Comparison of ENCODE assay signal across 26 cellular contexts in the genomic region with DNA sequence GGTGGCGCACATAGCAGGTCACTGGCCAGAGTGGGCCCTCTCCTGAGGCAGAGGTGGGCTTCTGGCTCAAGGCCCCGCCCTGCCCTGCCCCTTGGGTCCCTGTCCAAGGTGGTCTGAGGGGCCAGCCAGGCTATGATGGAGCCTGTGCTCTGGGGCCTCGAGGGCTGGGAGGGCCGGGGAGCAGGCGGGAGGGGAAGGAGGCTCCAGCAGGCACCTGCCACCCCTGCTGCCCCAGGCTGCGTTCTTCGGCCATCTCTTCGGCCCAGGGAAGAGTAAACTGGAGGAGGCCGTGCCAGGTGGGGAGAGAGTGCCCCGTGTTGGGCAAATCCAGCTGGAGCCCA. TPM values are rescaled to one million over a fixed set of nuclear protein-coding genes. Genes with fewer than 3 reads are reported as not detected.
DNase-seq lines count a peak whose midpoint lies in the region; ATAC-seq, FAIRE-seq and TF ChIP-seq lines count a peak whose summit lies in the region.
"Had no signal": no experiment of that assay in that cellular context is flagged by ENCODE, and none has a peak within 500 bp of the region (broad histone marks: within the 10 kb centered on the region; RNA-seq: fewer than 3 reads in every experiment).

No MANE protein-coding gene starts in this region.

- TF ChIP-seq POLR2A in K562 (conservative IDR thresholded peaks at IDR 0.05) (no peak), GM12892 (IDR thresholded peaks at IDR 0.05; ENCODE audit: low read depth, low read length) (no peak)

- H3K4me2 ChIP-seq in K562 (ENCODE audit: insufficient read depth, low read length) (no peak overlapping the region), mesenchymal stem cell (ENCODE audit: low read length, poor library complexity, severe bottlenecking) (no peak overlapping the region)
- H3K4me2 ChIP-seq: A549 had no signal

- H3K27me3 ChIP-seq in right cardiac atrium (ENCODE audit: control insufficient read depth, insufficient read depth): no peaks in the 10 kb centered on the region
- peaks cover 95 to 100% of the 10 kb centered on the region in 2 experiments for H3K27me3 ChIP-seq in K562 (ENCODE audit: control insufficient read depth in 2 of 2, insufficient read depth in 2 of 2, low read length in 2 of 2)
- peaks cover 14 to 63% of the 10 kb centered on the region in 2 experiments for H3K27me3 ChIP-seq in mesenchymal stem cell (ENCODE audit: control insufficient read depth in 1 of 2, insufficient read depth in 1 of 2, low read length in 2 of 2)
- H3K27me3 ChIP-seq: BE2C had no signal

- no peak overlapping the region for H2BK12ac ChIP-seq in mesenchymal stem cell (ENCODE audit: low read length in 2 of 2)

- H3K23ac ChIP-seq in mesenchymal stem cell (ENCODE audit: low read length in 2 of 2): no peak overlapping the region

- TF ChIP-seq RAD21 in K562 (CRISPR knock-in tag; conservative IDR thresholded peaks at IDR 0.05 in 1 of 2, IDR thresholded peaks at IDR 0.05 in 1 of 2): no peak

- no peak overlapping the region for H3K4ac ChIP-seq in mesenchymal stem cell (ENCODE audit: low read depth in 1 of 2, low read length in 2 of 2)

- H3K9me3 ChIP-seq in right cardiac atrium (ENCODE audit: control insufficient read depth, low read length) (no peaks in the 10 kb centered on the region), K562 (replicated peaks; ENCODE audit: control insufficient read depth, insufficient read depth, low read depth, low read length) (no peaks in the 10 kb centered on the region), mesenchymal stem cell (ENCODE audit: control insufficient read depth, low read length) (no peaks in the 10 kb centered on the region)
- H3K9me3 ChIP-seq: A549; BE2C; BLaER1 treated with 17β-estradiol and CSF1 and Interleukin-3, amounts not matched to agents 10 nM and 100 nM had no signal

- no peak for TF ChIP-seq CTCF in K562 (IDR thresholded peaks at IDR 0.05 in 2 of 3, conservative IDR thresholded peaks at IDR 0.05 in 1 of 3; ENCODE audit: insufficient read depth in 2 of 3, low read depth in 1 of 3, low read length in 3 of 3)

- H3K4me3 ChIP-seq in right cardiac atrium (ENCODE audit: low read length) (no peak overlapping the region), K562 (no peak overlapping the region), mesenchymal stem cell (ENCODE audit: insufficient read depth in 1 of 2, low read depth in 1 of 2, low read length in 2 of 2) (no peak overlapping the region)
- H3K4me3 ChIP-seq: A549; BLaER1 treated with 17β-estradiol and CSF1 and Interleukin-3, amounts not matched to agents 10 nM and 100 nM; GM12878 had no signal

- H2BK5ac ChIP-seq in mesenchymal stem cell (ENCODE audit: low read depth, low read length, poor library complexity, severe bottlenecking): no peak overlapping the region

- H3K4me1 ChIP-seq in right cardiac atrium (ENCODE audit: control insufficient read depth, insufficient read depth, low read length) (no peaks in the 10 kb centered on the region), K562 (replicated peaks in 1 of 2; ENCODE audit: control insufficient read depth in 2 of 2, insufficient read depth in 2 of 2, low read length in 2 of 2) (peaks cover 0 to 47% of the 10 kb centered on the region in 2 experiments; a peak in 1 of 5 replicates), mesenchymal stem cell (ENCODE audit: control insufficient read depth, insufficient read depth, low read depth, low read length) (peaks cover 40% of the 10 kb centered on the region)

- no peak overlapping the region for H3K18ac ChIP-seq in mesenchymal stem cell (ENCODE audit: low read depth in 1 of 2, low read length in 2 of 2)

- ATAC-seq in right cardiac atrium (no peak), Right ventricle myocardium inferior (no peak), K562 (0 out of 3 replicates have a peak, but pooled peaks have one; percentile 0), HG03045 (IDR thresholded peaks at IDR 0.05; ENCODE audit: unreplicated experiment) (no peak)
- ATAC-seq: A549, GM12878 had no signal

- peak overlapping the region in 1 of 2 experiments; percentile 15; a peak in 1 of 4 replicates for H3K9ac ChIP-seq in K562 (ENCODE audit: insufficient read depth in 1 of 2, low read depth in 2 of 2, low read length in 2 of 2)
- H3K9ac ChIP-seq in mesenchymal stem cell (ENCODE audit: low read length): no peak overlapping the region
- H3K9ac ChIP-seq: BLaER1 treated with 17β-estradiol and CSF1 and Interleukin-3, amounts not matched to agents 10 nM and 100 nM had no signal

- H2BK15ac ChIP-seq in mesenchymal stem cell (ENCODE audit: low read depth, poor library complexity, severe bottlenecking): no peak overlapping the region

- no TSS peak for BruUV-seq in K562 (replicated peaks; lab: Mats Ljungman, UMichigan)

- TF ChIP-seq EP300 in K562 (IDR thresholded peaks at IDR 0.05; ENCODE audit: low read length): no peak

- H3K79me2 ChIP-seq in K562 (ENCODE audit: control insufficient read depth, insufficient read depth, low read length): no peaks in the 10 kb centered on the region

- CTCF ChIA-PET in K562 (lab: Yijun Ruan, JAX; ENCODE audit: low intra/inter-chr PET ratio): interaction anchor here (0.6 to 0.9 kb wide), 2 partner anchors 58 to 85 kb away, joined by 3 to 4 read pairs; no protein-coding TSS in a partner anchor

- whole genome bisulfite sequencing in right cardiac atrium: 86% methylated on average over 10 of the region's 10 CpGs
- WGBS in K562 (ENCODE audit: insufficient coverage, low coverage, missing lambda C conversion rate): under 1% methylated on average over 10 of the region's 10 CpGs
- WGBS in mesenchymal stem cell: 81% methylated on average over 10 of the region's 10 CpGs

- no peak overlapping the region for H2BK120ac ChIP-seq in mesenchymal stem cell (ENCODE audit: low read depth, low read length)

- POLR2A ChIA-PET in K562 (lab: Yijun Ruan, JAX): interaction anchor here (1.6 to 26.8 kb wide), 3 partner anchors 0 to 26 kb away, joined by 4 to 582 read pairs (median 582); no protein-coding TSS in a partner anchor

- H3K36me3 ChIP-seq in K562 (ENCODE audit: control insufficient read depth, insufficient read depth, low read length): no peaks in the 10 kb centered on the region
- peaks cover 0 to 2% of the 10 kb centered on the region in 2 experiments for H3K36me3 ChIP-seq in mesenchymal stem cell (ENCODE audit: control insufficient read depth in 1 of 2, insufficient read depth in 2 of 2, low read depth in 1 of 2, low read length in 2 of 2)
- H3K36me3 ChIP-seq: BE2C; BLaER1 treated with 17β-estradiol and CSF1 and Interleukin-3, amounts not matched to agents 10 nM and 100 nM had no signal

- peaks cover 82% of the 10 kb centered on the region for H4K20me1 ChIP-seq in K562 (replicated peaks; ENCODE audit: control insufficient read depth, insufficient read depth, low read length)

- no peak overlapping the region for H3K27ac ChIP-seq in right cardiac atrium (ENCODE audit: low read length)
- no peak overlapping the region for H3K27ac ChIP-seq in K562 (ENCODE audit: extremely low read depth, low read depth, low read length)
- no peak overlapping the region for H3K27ac ChIP-seq in mesenchymal stem cell (ENCODE audit: low read length, poor library complexity, severe bottlenecking)
- H3K27ac ChIP-seq: 22Rv1; BLaER1 treated with 17β-estradiol and CSF1 and Interleukin-3, amounts not matched to agents 10 nM and 100 nM had no signal

- FAIRE-seq in K562 (lab: Jason Lieb, UNC): no peak
- no peak for FAIRE-seq in GM12892 (lab: Jason Lieb, UNC)
- FAIRE-seq: A549, D721Med, GM12878, GM18507 had no signal

- no peak overlapping the region for H4K91ac ChIP-seq in mesenchymal stem cell (ENCODE audit: low read length)

- H2AFZ ChIP-seq in K562 (ENCODE audit: low read depth, low read length) (no peak overlapping the region), mesenchymal stem cell (ENCODE audit: low read depth, low read length) (no peak overlapping the region)

- H4K8ac ChIP-seq in mesenchymal stem cell (ENCODE audit: low read length): no peak overlapping the region

- H3K14ac ChIP-seq in mesenchymal stem cell (ENCODE audit: low read length in 2 of 2): no peak overlapping the region

- no peaks in the 10 kb centered on the region for H3K79me1 ChIP-seq in mesenchymal stem cell (replicated peaks; ENCODE audit: low read length, poor library complexity, severe bottlenecking)

- H3K9me1 ChIP-seq in K562 (ENCODE audit: control insufficient read depth, insufficient read depth, low read length): no peaks in the 10 kb centered on the region

- intact Hi-C loops in right cardiac atrium (cut with DNase I): no loop called here
- intact Hi-C loops in Right ventricle myocardium inferior (cut with DNase I): no loop called here
- intact Hi-C loops in K562 (cut with micrococcal nuclease): no loop called here

- in situ Hi-C loops in K562 (cut with MboI): no loop called here

- peak overlapping the region; percentile 53 for H2AK5ac ChIP-seq in mesenchymal stem cell (ENCODE audit: low read length, severe bottlenecking)

- peak in 2 of 3 donors; percentile 30 to 41 for DNase-seq in right cardiac atrium
- DNase-seq in Right ventricle myocardium inferior (ENCODE audit: missing footprints): no peak
- peak in 1 of 4 experiments; percentile 67 for DNase-seq in K562 (ENCODE audit: extremely low read depth in 1 of 4, low spot score in 3 of 4)
- no peak for DNase-seq in mesenchymal stem cell
- DNase-seq in A172 (ENCODE audit: low spot score): no peak
- DNase-seq in GM12892 (ENCODE audit: insufficient read length): no peak
- DNase-seq: ACHN; AML-193; BE2C; CD4-positive, alpha-beta T cell; CD8-positive, alpha-beta memory T cell; DMS 273 treated with DMSO at 0.1 percent for 48 hours; DMS79; EL; GDM1; GOT3; HCEC 1CT had no signal

RNA-seq across cellular contexts. Expression of a gene that starts 14.6 kb away (rescaled TPM):
- total RNA-seq in right cardiac atrium (1 to 10 TPM in 1 of 4 donors, under 1 TPM in 3; 0.20 to 2.2 (median 0.35) TPM), Right ventricle myocardium inferior (0.57 TPM), K562 (2014; rRNA removed) (1.00 and 2.1 TPM in 2 replicates), K562 (2014; rRNA removed; fragmentation: Illumina TruSeq; extraction: Trizol) (0.95 TPM in 1 of 2 replicates, not detected in the other), K562 (2015; rRNA removed; fragmentation: Illumina TruSeq; extraction: Trizol) (not detected in 2 replicates), K562 (2021) (0.71 and 1.5 TPM in 2 replicates)
- polyA plus RNA-seq in right cardiac atrium (1.2 TPM), K562 (2011; rRNA removed) (0.79 and 1.2 TPM in 2 replicates), K562 (2014; fragmentation: Illumina TruSeq; extraction: Trizol) (not detected in 2 replicates), K562 (2014; fragmentation: Nextera tagmentation; extraction: Ambion mirVana) (not detected), K562 (2014; rRNA removed) (0.53 and 2.7 TPM in 2 replicates)
- 0.21 TPM in 1 of 2 replicates, not detected in the other for total RNA-seq in K562 (2011; cell fraction: chromatin; rRNA removed; ENCODE audit: low replicate concordance)
- total RNA-seq in K562 (2011; cell fraction: nucleolus; rRNA removed): not detected in 2 replicates
- total RNA-seq in K562 (2011; cell fraction: nucleoplasm; rRNA removed): not detected in 2 replicates
- 2.1 and 3.8 TPM in 2 replicates for polyA plus RNA-seq in K562 (2011; cell fraction: cytosol; rRNA removed)
- polyA plus RNA-seq in K562 (2011; cell fraction: nucleus; rRNA removed): 1.2 TPM in 2 replicates
- polyA plus RNA-seq in K562 (2012): 0.91 and 1.3 TPM in 2 replicates
- not detected in 2 replicates for polyA minus RNA-seq in K562 (2011; rRNA and poly(A)+ RNA removed)
- polyA minus RNA-seq in K562 (2011; cell fraction: cytosol; rRNA and poly(A)+ RNA removed): not detected in 2 replicates
- polyA minus RNA-seq in K562 (2011; cell fraction: nucleus; rRNA and poly(A)+ RNA removed): 0.67 TPM in 1 of 2 replicates, not detected in the other
- polyA plus RNA-seq in mesenchymal stem cell (2013, experiment 1 of 2): 0.40 TPM
- polyA plus RNA-seq in mesenchymal stem cell (2013, experiment 2 of 2): 0.44 TPM
- total RNA-seq in A172 (2014; rRNA removed; shearing (Covaris generic)): 1.6 and 2.6 TPM in 2 replicates
- not detected for polyA plus RNA-seq in GM12892 (2012; ENCODE audit: missing spikeins)
- total RNA-seq: CD4-positive, alpha-beta T cell; CD8-positive, alpha-beta memory T cell had no signal
- polyA plus RNA-seq: CD14-positive monocyte; CD8-positive, alpha-beta memory T cell had no signal

RNA-seq across cellular contexts. Expression of a gene that starts 27.8 kb away (rescaled TPM):
- total RNA-seq in right cardiac atrium (not detected), Right ventricle myocardium inferior (not detected), K562 (2014; rRNA removed) (not detected in 2 replicates), K562 (2014; rRNA removed; fragmentation: Illumina TruSeq; extraction: Trizol) (not detected in 2 replicates), K562 (2015; rRNA removed; fragmentation: Illumina TruSeq; extraction: Trizol) (not detected in 2 replicates), K562 (2021) (not detected in 2 replicates)
- polyA plus RNA-seq in right cardiac atrium (0.05 TPM), K562 (2011; rRNA removed) (not detected in 2 replicates), K562 (2014; fragmentation: Illumina TruSeq; extraction: Trizol) (not detected in 2 replicates), K562 (2014; fragmentation: Nextera tagmentation; extraction: Ambion mirVana) (not detected), K562 (2014; rRNA removed) (not detected in 2 replicates)
- total RNA-seq in K562 (2011; cell fraction: chromatin; rRNA removed; ENCODE audit: low replicate concordance): not detected in 2 replicates
- total RNA-seq in K562 (2011; cell fraction: nucleolus; rRNA removed): not detected in 2 replicates
- total RNA-seq in K562 (2011; cell fraction: nucleoplasm; rRNA removed): not detected in 2 replicates
- polyA plus RNA-seq in K562 (2011; cell fraction: cytosol; rRNA removed): not detected in 2 replicates
- polyA plus RNA-seq in K562 (2011; cell fraction: nucleus; rRNA removed): not detected in 2 replicates
- 0.51 and 0.70 TPM in 2 replicates for polyA plus RNA-seq in K562 (2012)
- polyA minus RNA-seq in K562 (2011; rRNA and poly(A)+ RNA removed): not detected in 2 replicates
- polyA minus RNA-seq in K562 (2011; cell fraction: cytosol; rRNA and poly(A)+ RNA removed): not detected in 2 replicates
- polyA minus RNA-seq in K562 (2011; cell fraction: nucleus; rRNA and poly(A)+ RNA removed): not detected in 2 replicates
- not detected for polyA plus RNA-seq in mesenchymal stem cell (2013, experiment 1 of 2)
- not detected for polyA plus RNA-seq in mesenchymal stem cell (2013, experiment 2 of 2)
- total RNA-seq in A172 (2014; rRNA removed; shearing (Covaris generic)): not detected in 2 replicates
- polyA plus RNA-seq in GM12892 (2012; ENCODE audit: missing spikeins): 0.21 TPM
- total RNA-seq: CD4-positive, alpha-beta T cell; CD8-positive, alpha-beta memory T cell; GM12878; H7 had no signal
- polyA plus RNA-seq: A549; CD8-positive, alpha-beta memory T cell; GM12878 had no signal

Comparison
In these comparisons a context has a peak if more than half of its experiments do, and no peak if none do; other contexts are left out.
1. DNase-seq: peak in right cardiac atrium (2 of 3); none in Right ventricle myocardium inferior (single experiment), mesenchymal stem cell (single experiment), A172 (single experiment) and GM12892 (single experiment).